16 cellular contexts compared by ENCODE assay signal in genomic region chr7:83005410-83005809, GRCh38.
DNase-seq lines count a peak whose midpoint lies in the region; FAIRE-seq and TF ChIP-seq lines count a peak whose summit lies in the region.
"Had no signal": no experiment of that assay in that cellular context is flagged by ENCODE, and none has a peak within 500 bp of the region (broad histone marks: within the 10 kb centered on the region; RNA-seq: fewer than 3 reads in every experiment).

No MANE protein-coding gene starts in this region.

- 8 to 13% (median 11%) methylated on average over 1 of the region's 1 CpG for WGBS in small intestine, 3 donors
- 14% methylated on average over 1 of the region's 1 CpG for WGBS in tibial nerve, 2 donors

- TF ChIP-seq CTCF in OCI-LY1 (IDR thresholded peaks at IDR 0.05; ENCODE audit: low read length) (peak; percentile 39; the same call in 1 of the 2 replicates), epithelial cell of esophagus (IDR thresholded peaks at IDR 0.05; ENCODE audit: insufficient read depth, low read depth, low read length, missing control alignments) (peak; percentile 26), tibial nerve (IDR thresholded peaks at IDR 0.05) (no peak), uterus (IDR thresholded peaks at IDR 0.05) (no peak)

- DNase-seq in SIG-M5 treated with dmso at 0.1 percent for 504 hours (lab: John Stamatoyannopoulos, UW; ENCODE audit: unreplicated experiment) (peak; percentile 36), SIG-M5 (lab: John Stamatoyannopoulos, UW) (no peak), epithelial cell of esophagus (ENCODE audit: low read depth) (peak; percentile 32), small intestine (peak; percentile 7), tibial nerve (ENCODE audit: low spot score in 2 of 2) (no peak), uterus (no peak)
- DNase-seq in activated CD4-positive, alpha-beta T cell treated with anti-CD3 and anti-CD28 coated beads, Interleukin-2, amount 50 U/mL, for 48 hours = no peak
- DNase-seq: activated CD4-positive, alpha-beta T cell treated with anti-CD3 and anti-CD28 coated beads, Interleukin-2, amount 10 ng/mL, durations not matched to agents 24 days and 14 days; activated effector memory CD4-positive, alpha-beta T cell treated with Interleukin-2 at 50 U/mL for 16 hours; cortex of kidney; GDM1; NCI-H2171 treated with DMSO at 0.1 percent for 48 hours; posterior cingulate gyrus had no signal

- no peaks in the 10 kb centered on the region for H3F3A ChIP-seq in OCI-LY1 (ENCODE audit: insufficient read depth, low read length)

- no peaks in the 10 kb centered on the region for H3K79me2 ChIP-seq in OCI-LY1 (ENCODE audit: insufficient read depth, low read length)

- H3K9ac ChIP-seq in OCI-LY1 (ENCODE audit: low read length) = no peak overlapping the region

- no peak overlapping the region for H3K4me3 ChIP-seq in OCI-LY1 (ENCODE audit: low read depth, low read length, poor library complexity, severe bottlenecking)
- H3K4me3 ChIP-seq in epithelial cell of esophagus (ENCODE audit: low read length) = no peak overlapping the region
- no peak overlapping the region for H3K4me3 ChIP-seq in small intestine (ENCODE audit: low read depth in 1 of 2, low read length in 2 of 2)
- no peak overlapping the region for H3K4me3 ChIP-seq in tibial nerve
- H3K4me3 ChIP-seq in uterus = no peak overlapping the region
- H3K4me3 ChIP-seq: lung, thoracic aorta had no signal

- no peak for TF ChIP-seq POLR2A in tibial nerve (IDR thresholded peaks at IDR 0.05)
- no peak for TF ChIP-seq POLR2A in uterus (IDR thresholded peaks at IDR 0.05)

- H3K9me3 ChIP-seq in OCI-LY1 (ENCODE audit: low read length) (0 out of 2 replicates have a peak, but pooled peaks cover 4% of the 10 kb centered on the region), small intestine (ENCODE audit: control insufficient read depth, low read depth) (no peaks in the 10 kb centered on the region), tibial nerve (peaks cover 0 to 7% (median 0%) of the 10 kb centered on the region in 4 donors), uterus (no peaks in the 10 kb centered on the region)
- H3K9me3 ChIP-seq: thoracic aorta had no signal

- no peak overlapping the region for H2AFZ ChIP-seq in OCI-LY1 (ENCODE audit: low read length)

- H3K36me3 ChIP-seq in OCI-LY1 (ENCODE audit: insufficient read depth, low read length) (no peaks in the 10 kb centered on the region), small intestine (ENCODE audit: control insufficient read depth in 2 of 2, insufficient read depth in 2 of 2, low read length in 2 of 2) (no peaks in the 10 kb centered on the region), tibial nerve (no peaks in the 10 kb centered on the region), uterus (no peaks in the 10 kb centered on the region)
- H3K36me3 ChIP-seq: thoracic aorta had no signal

- intact Hi-C loops in uterus (cut with DNase I; ENCODE audit: low total_unique reads) = no loop called here

- no peaks in the 10 kb centered on the region for H3K9me2 ChIP-seq in OCI-LY1 (ENCODE audit: low read depth, low read length)

- FAIRE-seq in small intestine (lab: Jason Lieb, UNC) = no peak

- H4K20me1 ChIP-seq in OCI-LY1 (ENCODE audit: insufficient read depth, low read length) = no peaks in the 10 kb centered on the region

- no peak overlapping the region for H3K4me2 ChIP-seq in OCI-LY1 (ENCODE audit: low read length)

- TF ChIP-seq EP300 in tibial nerve (IDR thresholded peaks at IDR 0.05) = no peak

- no peaks in the 10 kb centered on the region for H3K27me3 ChIP-seq in OCI-LY1 (ENCODE audit: insufficient read depth, low read length)
- no peaks in the 10 kb centered on the region for H3K27me3 ChIP-seq in small intestine (ENCODE audit: control insufficient read depth in 2 of 2, insufficient read depth in 2 of 2, low read length in 2 of 2)
- H3K27me3 ChIP-seq in tibial nerve = no peaks in the 10 kb centered on the region
- no peaks in the 10 kb centered on the region for H3K27me3 ChIP-seq in uterus

- no peak overlapping the region for H3K27ac ChIP-seq in OCI-LY1 (ENCODE audit: low read depth, low read length, poor library complexity, severe bottlenecking)
- H3K27ac ChIP-seq in small intestine (ENCODE audit: low read depth in 1 of 2, low read length in 1 of 2) = no peak overlapping the region
- H3K27ac ChIP-seq in tibial nerve = no peak overlapping the region
- no peak overlapping the region for H3K27ac ChIP-seq in uterus
- H3K27ac ChIP-seq: thoracic aorta had no signal

- H3K4me1 ChIP-seq in OCI-LY1 (ENCODE audit: insufficient read depth, low read length, severe bottlenecking) (no peaks in the 10 kb centered on the region), small intestine (ENCODE audit: control insufficient read depth in 2 of 2, insufficient read depth in 1 of 2, low read depth in 1 of 2, low read length in 1 of 2) (no peaks in the 10 kb centered on the region), tibial nerve (no peaks in the 10 kb centered on the region), uterus (no peaks in the 10 kb centered on the region)

Comparison
In these comparisons a context has a peak if more than half of its experiments do, and no peak if none do; other contexts are left out.
1. DNase-seq: peak in SIG-M5 treated with dmso at 0.1 percent for 504 hours (single experiment), epithelial cell of esophagus (single experiment) and small intestine (single experiment); none in SIG-M5 (single experiment), activated CD4-positive, alpha-beta T cell treated with anti-CD3 and anti-CD28 coated beads, Interleukin-2, amount 50 U/mL, for 48 hours (0 of 2), tibial nerve (0 of 2) and uterus (0 of 2).
2. CTCF ChIP-seq: peak in OCI-LY1 (single experiment) and epithelial cell of esophagus (single experiment); none in tibial nerve (0 of 5) and uterus (0 of 4).